In the genomic region with DNA sequence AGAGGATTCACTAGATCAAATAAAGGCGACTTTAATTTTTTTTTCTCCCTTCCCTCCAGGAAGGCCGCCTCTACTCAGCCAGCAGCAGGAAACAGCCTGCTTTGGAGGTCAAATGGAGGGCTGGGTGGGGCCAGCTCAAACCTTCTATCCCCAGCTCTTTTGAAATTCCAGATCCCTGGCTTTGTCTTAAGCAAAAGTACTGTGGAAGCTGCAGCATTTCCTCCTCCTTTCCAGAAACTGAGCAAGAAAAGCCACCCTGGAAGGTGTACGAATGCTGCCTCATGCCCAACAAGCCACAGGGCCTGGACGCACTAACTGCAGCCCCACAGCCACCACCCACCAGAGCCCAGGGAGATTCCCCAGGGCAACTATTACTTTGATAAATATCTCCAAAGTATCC, we compare ENCODE assay signal across 13 cellular contexts. TPM values are rescaled to one million over a fixed set of nuclear protein-coding genes. Genes with fewer than 3 reads are reported as not detected.
A peak's percentile ranks its signal among the peaks of the same experiment; 100 is the strongest.
DNase-seq lines count a peak whose midpoint lies in the region; ATAC-seq and TF ChIP-seq lines count a peak whose summit lies in the region.
"Had no signal": no experiment of that assay in that cellular context is flagged by ENCODE, and none has a peak within 500 bp of the region (broad histone marks: within the 10 kb centered on the region; RNA-seq: fewer than 3 reads in every experiment).

No MANE protein-coding gene starts in this region.

- TF ChIP-seq CTCF in brain microvascular endothelial cell (IDR thresholded peaks at IDR 0.05; ENCODE audit: low read depth, low read length, missing control alignments) (no peak), left ventricle myocardium inferior (IDR thresholded peaks at IDR 0.05; ENCODE audit: borderline replicate concordance) (no peak), osteoblast (IDR thresholded peaks at IDR 0.05; ENCODE audit: extremely low read depth, low read depth, low read length) (no peak)

- H3K27me3 ChIP-seq in H7 (ENCODE audit: control insufficient read depth, insufficient read depth, low read length) (no peaks in the 10 kb centered on the region), brain microvascular endothelial cell (replicated peaks) (no peaks in the 10 kb centered on the region), left ventricle myocardium inferior (ENCODE audit: low read depth) (no peaks in the 10 kb centered on the region), osteoblast (ENCODE audit: insufficient read depth, low read length) (peaks cover 4% of the 10 kb centered on the region)
- H3K27me3 ChIP-seq: BE2C had no signal

- peak overlapping the region; percentile 44 for H3K27ac ChIP-seq in brain microvascular endothelial cell
- H3K27ac ChIP-seq in left ventricle myocardium inferior (replicated peaks), result peak overlapping the region; percentile 66
- no peak overlapping the region for H3K27ac ChIP-seq in osteoblast (ENCODE audit: low read depth, low read length)

- H3K27ac Mint-ChIP-seq in activated T-cell treated with anti-CD3 and anti-CD28 coated beads, Interleukin-2, amount 50 U/mL, for 24 hours, result no peak overlapping the region

- H3K79me2 ChIP-seq in osteoblast (ENCODE audit: insufficient read depth, low read length), result peaks cover 10% of the 10 kb centered on the region

- no peak for ATAC-seq in GM19035 (IDR thresholded peaks at IDR 0.05; ENCODE audit: unreplicated experiment)

- peaks cover 4% of the 10 kb centered on the region for H4K20me1 ChIP-seq in osteoblast (ENCODE audit: insufficient read depth, low read length)

- H3K4me3 ChIP-seq in H7 (ENCODE audit: insufficient read depth, low read depth, low read length) (no peak overlapping the region), brain microvascular endothelial cell (ENCODE audit: low read depth, low read length) (no peak overlapping the region), left ventricle myocardium inferior (no peak overlapping the region), osteoblast (ENCODE audit: insufficient read depth, low read length) (no peak overlapping the region)

- in situ Hi-C loops in brain microvascular endothelial cell (cut with HindIII; ENCODE audit: low pct_ligation_motif_present, low sequenced_read_pairs), result no loop called here

- intact Hi-C loops in left ventricle myocardium inferior (cut with micrococcal nuclease), result no loop called here

- H3K4me2 ChIP-seq in osteoblast (ENCODE audit: insufficient read depth, low read length), result no peak overlapping the region

- H3K36me3 ChIP-seq in H7 (replicated peaks; ENCODE audit: control insufficient read depth, insufficient read depth, low read length) (peaks cover 2% of the 10 kb centered on the region; the same call in 1 of the 2 replicates), brain microvascular endothelial cell (replicated peaks) (no peaks in the 10 kb centered on the region), left ventricle myocardium inferior (peaks cover 6% of the 10 kb centered on the region), osteoblast (ENCODE audit: insufficient read depth, low read length) (peaks cover 4% of the 10 kb centered on the region)
- H3K36me3 ChIP-seq: BE2C had no signal

- DNase-seq in H7, result peak; percentile 54
- no peak for DNase-seq in brain microvascular endothelial cell
- peak; percentile 20 for DNase-seq in left ventricle myocardium inferior
- peak; percentile 36 for DNase-seq in osteoblast (ENCODE audit: insufficient read length, low spot score, missing footprints)
- no peak for DNase-seq in activated T-cell treated with anti-CD3 and anti-CD28 coated beads, Interleukin-2, amount 50 U/mL, for 24 hours
- DNase-seq in RPMI8226, result no peak
- DNase-seq in Kasumi-1 (lab: John Stamatoyannopoulos, UW), result no peak
- DNase-seq: BE2C; hypothalamus; stimulated activated CD4-positive, alpha-beta T cell treated with anti-CD3 and anti-CD28 coated beads, Interleukin-2, amount 100 ng/mL, for 24 hours; stimulated activated naive CD4-positive, alpha-beta T cell treated with Interleukin-2 at 50 U/mL for 16 hours had no signal

- H3K4me1 Mint-ChIP-seq in activated T-cell treated with anti-CD3 and anti-CD28 coated beads, Interleukin-2, amount 50 U/mL, for 24 hours (ENCODE audit: low read depth), result peaks cover 6% of the 10 kb centered on the region

- H3K4me3 Mint-ChIP-seq in activated T-cell treated with anti-CD3 and anti-CD28 coated beads, Interleukin-2, amount 50 U/mL, for 24 hours, result no peak overlapping the region

- no peaks in the 10 kb centered on the region for H3K9me3 Mint-ChIP-seq in activated T-cell treated with anti-CD3 and anti-CD28 coated beads, Interleukin-2, amount 50 U/mL, for 24 hours

- H3K9me3 ChIP-seq in left ventricle myocardium inferior (replicated peaks) (no peaks in the 10 kb centered on the region), osteoblast (ENCODE audit: low read depth, low read length) (no peaks in the 10 kb centered on the region)
- H3K9me3 ChIP-seq: BE2C had no signal

- no peak overlapping the region for H2AFZ ChIP-seq in osteoblast (ENCODE audit: low read length)

- H3K4me1 ChIP-seq in left ventricle myocardium inferior (peaks cover 37% of the 10 kb centered on the region), osteoblast (ENCODE audit: insufficient read depth, low read length) (no peaks in the 10 kb centered on the region)
- H3K4me1 ChIP-seq: BE2C had no signal

- H3K27me3 Mint-ChIP-seq in activated T-cell treated with anti-CD3 and anti-CD28 coated beads, Interleukin-2, amount 50 U/mL, for 24 hours, result peaks cover 25% of the 10 kb centered on the region

- peaks cover 50% of the 10 kb centered on the region for H3K36me3 Mint-ChIP-seq in activated T-cell treated with anti-CD3 and anti-CD28 coated beads, Interleukin-2, amount 50 U/mL, for 24 hours (ENCODE audit: low read depth)

RNA-seq across cellular contexts. Expression of gene ZCCHC13, which starts 55.1 kb away (rescaled TPM):
- not detected in 2 replicates for total RNA-seq in H7 (2014; rRNA removed; shearing (Covaris generic))
- total RNA-seq in left ventricle myocardium inferior (not detected), osteoblast (not detected in 2 replicates)
- total RNA-seq: SK-MEL-5 had no signal

Comparison
In these comparisons a context has a peak if more than half of its experiments do, and no peak if none do; other contexts are left out.
1. DNase-seq: peak in H7 (single experiment), left ventricle myocardium inferior (single experiment) and osteoblast (single experiment); none in brain microvascular endothelial cell (single experiment), activated T-cell treated with anti-CD3 and anti-CD28 coated beads, Interleukin-2, amount 50 U/mL, for 24 hours (single experiment), RPMI8226 (single experiment) and Kasumi-1 (0 of 2).